ENCODE assay signal across 10 cellular contexts in the genomic region with DNA sequence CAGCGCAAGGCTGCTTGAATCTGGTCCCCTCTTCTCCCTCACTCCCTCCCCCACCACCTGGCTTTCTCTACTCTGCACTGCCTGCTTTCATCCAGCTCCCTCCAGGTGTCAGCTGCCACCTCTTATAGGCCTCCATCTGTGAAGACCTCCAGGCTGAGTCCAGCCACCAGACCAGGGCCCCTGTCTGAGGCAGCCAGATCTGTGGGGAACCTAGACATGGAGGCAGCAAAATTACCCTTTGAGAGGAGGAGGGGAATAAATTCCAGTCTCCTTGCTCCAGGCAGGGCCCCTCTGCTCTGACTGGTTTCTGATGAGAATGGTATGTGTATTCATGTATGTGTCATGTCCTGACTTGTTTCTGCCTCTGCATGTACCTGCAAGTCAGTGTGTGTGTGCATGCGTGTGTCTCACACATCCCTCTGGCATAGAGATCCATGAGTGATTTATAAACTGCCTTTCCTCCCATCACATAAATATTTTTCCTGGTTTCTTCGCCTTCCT. TPM values are rescaled to one million over a fixed set of nuclear protein-coding genes. Genes with fewer than 3 reads are reported as not detected.
A peak's percentile ranks its signal among the peaks of the same experiment; 100 is the strongest.
DNase-seq lines count a peak whose midpoint lies in the region; ATAC-seq and TF ChIP-seq lines count a peak whose summit lies in the region.
"Had no signal": no experiment of that assay in that cellular context is flagged by ENCODE, and none has a peak within 500 bp of the region (broad histone marks: within the 10 kb centered on the region; RNA-seq: fewer than 3 reads in every experiment).

No MANE protein-coding gene starts in this region.

- intact Hi-C loops in activated CD4-positive, alpha-beta memory T cell treated with anti-CD3 and anti-CD28 coated beads for 36 hours (cut with micrococcal nuclease), result no loop called here
- intact Hi-C loops in CD14-positive monocyte (cut with micrococcal nuclease), result no loop called here

- H3K27ac Mint-ChIP-seq in activated CD4-positive, alpha-beta memory T cell treated with anti-CD3 and anti-CD28 coated beads, Interleukin-2, amount 10 ng/mL, durations not matched to agents 7 days and 5 days, result peak overlapping the region; percentile 7
- no peak overlapping the region for H3K27ac Mint-ChIP-seq in activated CD4-positive, alpha-beta memory T cell treated with anti-CD3 and anti-CD28 coated beads for 36 hours
- H3K27ac Mint-ChIP-seq in glutamatergic neuron (ENCODE audit: unreplicated experiment) (peak overlapping the region; percentile 92), CD14-positive monocyte (peak overlapping the region in 2 of 7 donors; percentile 37 to 61)

- H3K27me3 Mint-ChIP-seq in activated CD4-positive, alpha-beta memory T cell treated with anti-CD3 and anti-CD28 coated beads, Interleukin-2, amount 10 ng/mL, durations not matched to agents 7 days and 5 days, result no peaks in the 10 kb centered on the region
- no peaks in the 10 kb centered on the region for H3K27me3 Mint-ChIP-seq in activated CD4-positive, alpha-beta memory T cell treated with anti-CD3 and anti-CD28 coated beads for 36 hours
- H3K27me3 Mint-ChIP-seq in glutamatergic neuron (ENCODE audit: unreplicated experiment) (peaks cover 15% of the 10 kb centered on the region), CD14-positive monocyte (ENCODE audit: low read depth in 3 of 3) (peaks cover 2 to 6% (median 6%) of the 10 kb centered on the region in 3 donors)

- peaks cover 6% of the 10 kb centered on the region for H3K9me3 Mint-ChIP-seq in activated CD4-positive, alpha-beta memory T cell treated with anti-CD3 and anti-CD28 coated beads, Interleukin-2, amount 10 ng/mL, durations not matched to agents 7 days and 5 days
- H3K9me3 Mint-ChIP-seq in activated CD4-positive, alpha-beta memory T cell treated with anti-CD3 and anti-CD28 coated beads for 36 hours, result peaks cover 4% of the 10 kb centered on the region
- peaks cover 7% of the 10 kb centered on the region for H3K9me3 Mint-ChIP-seq in glutamatergic neuron (ENCODE audit: unreplicated experiment)
- no peaks in the 10 kb centered on the region for H3K9me3 Mint-ChIP-seq in CD14-positive monocyte

- WGBS in suprapubic skin, result 63% methylated on average over 3 of the region's 3 CpGs

- TF ChIP-seq POLR2A in suprapubic skin (IDR thresholded peaks at IDR 0.05), result no peak

- H3K4me1 Mint-ChIP-seq in activated CD4-positive, alpha-beta memory T cell treated with anti-CD3 and anti-CD28 coated beads, Interleukin-2, amount 10 ng/mL, durations not matched to agents 7 days and 5 days, result peaks cover 22% of the 10 kb centered on the region
- peaks cover 32% of the 10 kb centered on the region for H3K4me1 Mint-ChIP-seq in activated CD4-positive, alpha-beta memory T cell treated with anti-CD3 and anti-CD28 coated beads for 36 hours (ENCODE audit: low read depth)
- peaks cover 36% of the 10 kb centered on the region for H3K4me1 Mint-ChIP-seq in glutamatergic neuron (ENCODE audit: low read depth, unreplicated experiment)
- H3K4me1 Mint-ChIP-seq in CD14-positive monocyte, result peaks cover 49% of the 10 kb centered on the region

- peak overlapping the region; percentile 85 for H3K27ac ChIP-seq in suprapubic skin
- H3K27ac ChIP-seq: gastroesophageal sphincter had no signal

- TF ChIP-seq CTCF in glutamatergic neuron (IDR thresholded peaks at IDR 0.05; ENCODE audit: partially characterized antibody, unreplicated experiment) (no peak), suprapubic skin (IDR thresholded peaks at IDR 0.05) (no peak), CD14-positive monocyte (IDR thresholded peaks at IDR 0.05) (no peak)

- H3K27me3 ChIP-seq in suprapubic skin, result no peaks in the 10 kb centered on the region
- H3K27me3 ChIP-seq: gastroesophageal sphincter had no signal

- peaks cover 85% of the 10 kb centered on the region for H3K4me1 ChIP-seq in suprapubic skin

- H3K9me3 ChIP-seq in suprapubic skin, result no peaks in the 10 kb centered on the region
- H3K9me3 ChIP-seq: gastroesophageal sphincter had no signal

- DNase-seq in activated CD4-positive, alpha-beta memory T cell treated with anti-CD3 and anti-CD28 coated beads, Interleukin-2, amount 10 ng/mL, durations not matched to agents 7 days and 5 days, result no peak
- no peak for DNase-seq in activated CD4-positive, alpha-beta memory T cell treated with anti-CD3 and anti-CD28 coated beads for 36 hours
- peak; percentile 87 for DNase-seq in SK-N-DZ (ENCODE audit: low spot score)
- DNase-seq in glutamatergic neuron, result peak; percentile 49
- DNase-seq in suprapubic skin (ENCODE audit: low spot score in 2 of 2), result no peak
- no peak for DNase-seq in CD14-positive monocyte (ENCODE audit: low spot score)
- DNase-seq in NCI-H187 treated with DMSO at 0.1 percent for 48 hours (lab: John Stamatoyannopoulos, UW), result no peak

- H3K4me3 ChIP-seq in suprapubic skin, result no peak overlapping the region
- H3K4me3 ChIP-seq: gastroesophageal sphincter had no signal

- CTCF ChIA-PET in activated CD4-positive, alpha-beta memory T cell treated with anti-CD3 and anti-CD28 coated beads, Interleukin-2, amount 10 ng/mL, durations not matched to agents 7 days and 5 days (lab: Charles Lee), result no interaction called here
- CTCF ChIA-PET in activated CD4-positive, alpha-beta memory T cell treated with anti-CD3 and anti-CD28 coated beads for 36 hours (lab: Charles Lee), result no interaction called here

- H3K36me3 ChIP-seq in suprapubic skin, result no peaks in the 10 kb centered on the region

- no peak for TF ChIP-seq EP300 in suprapubic skin (IDR thresholded peaks at IDR 0.05)

- no peak overlapping the region for H3K4me3 Mint-ChIP-seq in activated CD4-positive, alpha-beta memory T cell treated with anti-CD3 and anti-CD28 coated beads, Interleukin-2, amount 10 ng/mL, durations not matched to agents 7 days and 5 days
- no peak overlapping the region for H3K4me3 Mint-ChIP-seq in activated CD4-positive, alpha-beta memory T cell treated with anti-CD3 and anti-CD28 coated beads for 36 hours
- H3K4me3 Mint-ChIP-seq in glutamatergic neuron (ENCODE audit: unreplicated experiment) (peak overlapping the region; percentile 59), CD14-positive monocyte (no peak overlapping the region)
- H3K4me3 Mint-ChIP-seq: stimulated activated naive CD8-positive, alpha-beta T cell treated with anti-CD3 and anti-CD28 coated beads, Interleukin-15, amount 100 ng/mL, for 72 hours had no signal

- H3K36me3 Mint-ChIP-seq in activated CD4-positive, alpha-beta memory T cell treated with anti-CD3 and anti-CD28 coated beads, Interleukin-2, amount 10 ng/mL, durations not matched to agents 7 days and 5 days (ENCODE audit: low read depth), result peaks cover 31% of the 10 kb centered on the region
- peaks cover 2% of the 10 kb centered on the region for H3K36me3 Mint-ChIP-seq in activated CD4-positive, alpha-beta memory T cell treated with anti-CD3 and anti-CD28 coated beads for 36 hours
- H3K36me3 Mint-ChIP-seq in glutamatergic neuron (ENCODE audit: unreplicated experiment) (no peaks in the 10 kb centered on the region), CD14-positive monocyte (peaks cover 43 to 53% of the 10 kb centered on the region in 2 donors)

- ATAC-seq in HG03097 (IDR thresholded peaks at IDR 0.05; ENCODE audit: low FRiP score, unreplicated experiment), result no peak
- ATAC-seq: gastroesophageal sphincter had no signal

- POLR2A ChIA-PET in activated CD4-positive, alpha-beta memory T cell treated with anti-CD3 and anti-CD28 coated beads, Interleukin-2, amount 10 ng/mL, durations not matched to agents 7 days and 5 days (lab: Charles Lee), result no interaction called here
- POLR2A ChIA-PET in activated CD4-positive, alpha-beta memory T cell treated with anti-CD3 and anti-CD28 coated beads for 36 hours (lab: Charles Lee), result no interaction called here

RNA-seq across cellular contexts. Expression of a gene that starts 21.1 kb away (rescaled TPM):
- total RNA-seq in activated CD4-positive, alpha-beta memory T cell treated with anti-CD3 and anti-CD28 coated beads, Interleukin-2, amount 10 ng/mL, durations not matched to agents 7 days and 5 days, result 100 to 1,000 TPM; 107 to 109 TPM
- 10 to 100 TPM; 67.5 to 79.3 TPM for total RNA-seq in activated CD4-positive, alpha-beta memory T cell treated with anti-CD3 and anti-CD28 coated beads for 36 hours
- 24.7 and 25.1 TPM in 2 replicates for polyA plus RNA-seq in SK-N-DZ (2014; cell fraction: cytosol; rRNA removed)
- 259 and 267 TPM in 2 replicates for polyA plus RNA-seq in SK-N-DZ (2014; cell fraction: nucleus; rRNA removed)
- 130 TPM for total RNA-seq in glutamatergic neuron (ENCODE audit: unreplicated experiment)
- 100 to 1,000 TPM; 141 to 352 (median 169) TPM for total RNA-seq in suprapubic skin
- polyA plus RNA-seq in CD14-positive monocyte, result 1 to 10 TPM; 3.2 to 7.2 TPM

RNA-seq across cellular contexts. Expression of a gene that starts 45.1 kb away (rescaled TPM):
- total RNA-seq in activated CD4-positive, alpha-beta memory T cell treated with anti-CD3 and anti-CD28 coated beads, Interleukin-2, amount 10 ng/mL, durations not matched to agents 7 days and 5 days, result under 1 TPM; 0.58 to 0.98 TPM
- total RNA-seq in activated CD4-positive, alpha-beta memory T cell treated with anti-CD3 and anti-CD28 coated beads for 36 hours, result 1 to 10 TPM; 2.3 to 2.5 TPM
- 0.12 and 0.69 TPM in 2 replicates for polyA plus RNA-seq in SK-N-DZ (2014; cell fraction: cytosol; rRNA removed)
- polyA plus RNA-seq in SK-N-DZ (2014; cell fraction: nucleus; rRNA removed), result 1.1 and 2.1 TPM in 2 replicates
- total RNA-seq in glutamatergic neuron (ENCODE audit: unreplicated experiment), result 11.1 TPM
- total RNA-seq in suprapubic skin, result 1 to 10 TPM; 3.7 to 9.8 (median 7.5) TPM
- 1 to 10 TPM; 1.9 to 4.2 TPM for polyA plus RNA-seq in CD14-positive monocyte

RNA-seq across cellular contexts. Expression of a gene that starts 47.3 kb away (rescaled TPM):
- total RNA-seq in activated CD4-positive, alpha-beta memory T cell treated with anti-CD3 and anti-CD28 coated beads, Interleukin-2, amount 10 ng/mL, durations not matched to agents 7 days and 5 days, result 10 to 100 TPM; 17.4 to 20.7 TPM
- 10 to 100 TPM; 15.8 to 19.3 TPM for total RNA-seq in activated CD4-positive, alpha-beta memory T cell treated with anti-CD3 and anti-CD28 coated beads for 36 hours
- 19.2 and 19.6 TPM in 2 replicates for polyA plus RNA-seq in SK-N-DZ (2014; cell fraction: cytosol; rRNA removed)
- 126 and 142 TPM in 2 replicates for polyA plus RNA-seq in SK-N-DZ (2014; cell fraction: nucleus; rRNA removed)
- total RNA-seq in glutamatergic neuron (ENCODE audit: unreplicated experiment), result 61.4 TPM
- 100 to 1,000 TPM in 1 of 4 donors, 10 to 100 TPM in 3; 53.5 to 134 (median 57.6) TPM for total RNA-seq in suprapubic skin
- 1 to 10 TPM; 3.5 to 4.0 TPM for polyA plus RNA-seq in CD14-positive monocyte

RNA-seq across cellular contexts. Expression of a gene that starts 48.7 kb away (rescaled TPM):
- total RNA-seq in activated CD4-positive, alpha-beta memory T cell treated with anti-CD3 and anti-CD28 coated beads, Interleukin-2, amount 10 ng/mL, durations not matched to agents 7 days and 5 days, result under 1 TPM; 0.33 to 0.43 TPM
- under 1 TPM; 0.45 to 0.56 TPM for total RNA-seq in activated CD4-positive, alpha-beta memory T cell treated with anti-CD3 and anti-CD28 coated beads for 36 hours
- 0.19 and 0.62 TPM in 2 replicates for polyA plus RNA-seq in SK-N-DZ (2014; cell fraction: cytosol; rRNA removed)
- polyA plus RNA-seq in SK-N-DZ (2014; cell fraction: nucleus; rRNA removed), result 1.3 and 2.7 TPM in 2 replicates
- total RNA-seq in glutamatergic neuron (ENCODE audit: unreplicated experiment) (0.69 TPM), suprapubic skin (1 to 10 TPM; 1.7 to 6.0 (median 2.4) TPM)
- polyA plus RNA-seq in CD14-positive monocyte, result 1 to 10 TPM in 1 of 2 donors, under 1 TPM in 1; 0.54 to 2.1 TPM

Comparison
In these comparisons a context has a peak if more than half of its experiments do, and no peak if none do; other contexts are left out.
1. DNase-seq: peak in SK-N-DZ (single experiment) and glutamatergic neuron (single experiment); none in activated CD4-positive, alpha-beta memory T cell treated with anti-CD3 and anti-CD28 coated beads, Interleukin-2, amount 10 ng/mL, durations not matched to agents 7 days and 5 days (single experiment), activated CD4-positive, alpha-beta memory T cell treated with anti-CD3 and anti-CD28 coated beads for 36 hours (single experiment), suprapubic skin (0 of 2), CD14-positive monocyte (single experiment) and NCI-H187 treated with DMSO at 0.1 percent for 48 hours (single experiment).